ENCODE assay signal across 10 cellular contexts in genomic region chr2:134122610-134123009, GRCh38.
DNase-seq lines count a peak whose midpoint lies in the region; ATAC-seq, FAIRE-seq and TF ChIP-seq lines count a peak whose summit lies in the region.
"Had no signal": no experiment of that assay in that cellular context is flagged by ENCODE, and none has a peak within 500 bp of the region (broad histone marks: within the 10 kb centered on the region; RNA-seq: fewer than 3 reads in every experiment).

No MANE protein-coding gene starts in this region.

- H3K9me3 Mint-ChIP-seq in CD8-positive, alpha-beta memory T cell, result no peaks in the 10 kb centered on the region
- no peaks in the 10 kb centered on the region for H3K9me3 Mint-ChIP-seq in immature natural killer cell

- H3K27me3 ChIP-seq in CD8-positive, alpha-beta memory T cell (ENCODE audit: insufficient read depth, low read length, poor library complexity, severe bottlenecking), result no peaks in the 10 kb centered on the region
- H3K27me3 ChIP-seq in right cardiac atrium (ENCODE audit: control insufficient read depth, insufficient read depth), result no peaks in the 10 kb centered on the region

- H3K27ac ChIP-seq in CD8-positive, alpha-beta memory T cell (ENCODE audit: low read depth, low read length), result no peak overlapping the region
- H3K27ac ChIP-seq in VCaP, result peak overlapping the region; percentile 95
- no peak overlapping the region for H3K27ac ChIP-seq in right cardiac atrium (ENCODE audit: low read length)

- CTCF ChIA-PET in CD8-positive, alpha-beta memory T cell (lab: Charles Lee), result interaction anchor here (1.4 to 2.5 kb wide), 5 partner anchors 12 to 289 kb away, joined by 5 to 9 read pairs (median 8); no protein-coding TSS in a partner anchor

- no peak overlapping the region for H3K4me3 ChIP-seq in CD8-positive, alpha-beta memory T cell (ENCODE audit: low read length)
- H3K4me3 ChIP-seq in right cardiac atrium (ENCODE audit: low read length), result no peak overlapping the region

- TF ChIP-seq CTCF in GM12874 (IDR thresholded peaks at IDR 0.05; ENCODE audit: insufficient read depth, low read depth, low read length), result 0 out of 2 replicates have a peak, but pooled peaks have one; percentile 17
- peak; percentile 32; the same call in 1 of the 2 replicates for TF ChIP-seq CTCF in VCaP (conservative IDR thresholded peaks at IDR 0.05)
- no peak for TF ChIP-seq CTCF in D721Med (IDR thresholded peaks at IDR 0.05; ENCODE audit: insufficient read depth, missing control alignments)

- H3K4me1 ChIP-seq in CD8-positive, alpha-beta memory T cell (ENCODE audit: insufficient read depth, low read length), result peaks cover 71% of the 10 kb centered on the region
- peaks cover 28% of the 10 kb centered on the region for H3K4me1 ChIP-seq in right cardiac atrium (ENCODE audit: control insufficient read depth, insufficient read depth, low read length)

- peaks cover 0 to 5% (median 0%) of the 10 kb centered on the region in 3 donors for H3K36me3 Mint-ChIP-seq in CD8-positive, alpha-beta memory T cell
- no peaks in the 10 kb centered on the region for H3K36me3 Mint-ChIP-seq in immature natural killer cell

- peak overlapping the region; percentile 86 to 91 (median 88) for H3K4me3 Mint-ChIP-seq in CD8-positive, alpha-beta memory T cell
- H3K4me3 Mint-ChIP-seq in immature natural killer cell, result peak overlapping the region; percentile 55 to 85 (median 81)

- H3K27ac Mint-ChIP-seq in CD8-positive, alpha-beta memory T cell, result peak overlapping the region in 7 of 8 donors; percentile 9 to 89 (median 59)
- peak overlapping the region in 3 of 6 donors; percentile 9 to 53 (median 28) for H3K27ac Mint-ChIP-seq in immature natural killer cell

- intact Hi-C loops in right cardiac atrium (cut with DNase I), result loop anchor here (5.0 to 10.0 kb wide), 5 partner anchors 35 to 122 kb away; no protein-coding TSS in a partner anchor

- no peaks in the 10 kb centered on the region for H3K9me3 ChIP-seq in CD8-positive, alpha-beta memory T cell (ENCODE audit: low read length)
- no peaks in the 10 kb centered on the region for H3K9me3 ChIP-seq in right cardiac atrium (ENCODE audit: control insufficient read depth, low read length)

- no peak for FAIRE-seq in D721Med (lab: Jason Lieb, UNC)

- H3K4me1 Mint-ChIP-seq in CD8-positive, alpha-beta memory T cell, result peaks cover 73 to 80% (median 79%) of the 10 kb centered on the region in 3 donors
- peaks cover 62 to 80% of the 10 kb centered on the region in 2 donors for H3K4me1 Mint-ChIP-seq in immature natural killer cell

- peaks cover 0 to 1% of the 10 kb centered on the region in 2 donors for H3K27me3 Mint-ChIP-seq in CD8-positive, alpha-beta memory T cell
- H3K27me3 Mint-ChIP-seq in immature natural killer cell (ENCODE audit: low read depth in 3 of 3), result peaks cover 2 to 8% (median 2%) of the 10 kb centered on the region in 3 donors

- 62% methylated on average over 3 of the region's 3 CpGs for WGBS in right cardiac atrium

- ATAC-seq in right cardiac atrium, result no peak

- POLR2A ChIA-PET in CD8-positive, alpha-beta memory T cell (lab: Charles Lee), result interaction anchor here (0.6 to 0.9 kb wide), 2 partner anchors 15 to 124 kb away, joined by 4 read pairs; no protein-coding TSS in a partner anchor

- no peaks in the 10 kb centered on the region for H3K36me3 ChIP-seq in CD8-positive, alpha-beta memory T cell (ENCODE audit: insufficient read depth, low read length)

- peak in 1 of 5 donors; percentile 27 for DNase-seq in CD8-positive, alpha-beta memory T cell
- DNase-seq in immature natural killer cell (no peak), D721Med (ENCODE audit: insufficient read length, low spot score) (no peak), right cardiac atrium (no peak)
- no peak for DNase-seq in stimulated activated CD4-positive, alpha-beta T cell treated with anti-CD3 and anti-CD28 coated beads, Interleukin-4, amount 100 ng/mL, for 1 hour
- no peak for DNase-seq in activated CD8-positive, alpha-beta memory T cell treated with anti-CD3 and anti-CD28 coated beads, Interleukin-2, amount 50 U/mL, for 4 hours
- DNase-seq: activated effector memory CD4-positive, alpha-beta T cell treated with anti-CD3 and anti-CD28 coated beads, Interleukin-2, amount 50 U/mL, for 16 hours; GOT3 had no signal
